ENCODE assay signal across 2 cellular contexts in the genomic region with DNA sequence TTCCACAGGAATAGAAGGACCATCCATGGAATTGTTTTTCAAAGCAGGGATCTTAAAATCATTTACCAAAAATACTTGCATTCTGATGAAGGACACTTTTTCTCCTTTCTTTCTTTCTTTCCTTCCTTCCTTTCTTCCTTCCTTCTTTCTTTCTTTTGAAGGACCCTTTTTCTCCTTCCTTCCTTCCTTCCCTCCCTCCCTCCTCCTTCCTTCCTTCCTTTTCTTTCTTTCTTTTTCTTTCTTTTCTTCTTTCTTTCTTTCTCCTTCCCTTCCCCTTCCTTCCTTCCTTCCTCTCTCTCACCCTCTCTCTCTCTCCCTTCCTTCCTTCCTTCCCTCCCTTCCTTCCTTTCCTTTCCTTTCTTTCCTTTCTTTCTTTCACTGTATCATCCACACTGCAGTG.
A peak's percentile ranks its signal among the peaks of the same experiment; 100 is the strongest.
TF ChIP-seq lines count a peak whose summit lies in the region.

No MANE protein-coding gene starts in this region.

TF ChIP-seq in WTC11, 78 proteins besides CTCF, POLR2A, EP300 and RAD21 (continued from another document):
- TF ChIP-seq, protein P1, sequence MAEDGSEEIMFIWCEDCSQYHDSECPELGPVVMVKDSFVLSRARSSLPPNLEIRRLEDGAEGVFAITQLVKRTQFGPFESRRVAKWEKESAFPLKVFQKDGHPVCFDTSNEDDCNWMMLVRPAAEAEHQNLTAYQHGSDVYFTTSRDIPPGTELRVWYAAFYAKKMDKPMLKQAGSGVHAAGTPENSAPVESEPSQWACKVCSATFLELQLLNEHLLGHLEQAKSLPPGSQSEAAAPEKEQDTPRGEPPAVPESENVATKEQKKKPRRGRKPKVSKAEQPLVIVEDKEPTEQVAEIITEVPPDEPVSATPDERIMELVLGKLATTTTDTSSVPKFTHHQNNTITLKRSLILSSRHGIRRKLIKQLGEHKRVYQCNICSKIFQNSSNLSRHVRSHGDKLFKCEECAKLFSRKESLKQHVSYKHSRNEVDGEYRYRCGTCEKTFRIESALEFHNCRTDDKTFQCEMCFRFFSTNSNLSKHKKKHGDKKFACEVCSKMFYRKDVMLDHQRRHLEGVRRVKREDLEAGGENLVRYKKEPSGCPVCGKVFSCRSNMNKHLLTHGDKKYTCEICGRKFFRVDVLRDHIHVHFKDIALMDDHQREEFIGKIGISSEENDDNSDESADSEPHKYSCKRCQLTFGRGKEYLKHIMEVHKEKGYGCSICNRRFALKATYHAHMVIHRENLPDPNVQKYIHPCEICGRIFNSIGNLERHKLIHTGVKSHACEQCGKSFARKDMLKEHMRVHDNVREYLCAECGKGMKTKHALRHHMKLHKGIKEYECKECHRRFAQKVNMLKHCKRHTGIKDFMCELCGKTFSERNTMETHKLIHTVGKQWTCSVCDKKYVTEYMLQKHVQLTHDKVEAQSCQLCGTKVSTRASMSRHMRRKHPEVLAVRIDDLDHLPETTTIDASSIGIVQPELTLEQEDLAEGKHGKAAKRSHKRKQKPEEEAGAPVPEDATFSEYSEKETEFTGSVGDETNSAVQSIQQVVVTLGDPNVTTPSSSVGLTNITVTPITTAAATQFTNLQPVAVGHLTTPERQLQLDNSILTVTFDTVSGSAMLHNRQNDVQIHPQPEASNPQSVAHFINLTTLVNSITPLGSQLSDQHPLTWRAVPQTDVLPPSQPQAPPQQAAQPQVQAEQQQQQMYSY (CRISPR knock-in tag; IDR thresholded peaks at IDR 0.05) = no peak
- TF ChIP-seq ZNF423 (CRISPR knock-in tag; IDR thresholded peaks at IDR 0.05) (no peak), RORB (CRISPR knock-in tag; IDR thresholded peaks at IDR 0.05) (no peak)
- TF ChIP-seq, protein P2, sequence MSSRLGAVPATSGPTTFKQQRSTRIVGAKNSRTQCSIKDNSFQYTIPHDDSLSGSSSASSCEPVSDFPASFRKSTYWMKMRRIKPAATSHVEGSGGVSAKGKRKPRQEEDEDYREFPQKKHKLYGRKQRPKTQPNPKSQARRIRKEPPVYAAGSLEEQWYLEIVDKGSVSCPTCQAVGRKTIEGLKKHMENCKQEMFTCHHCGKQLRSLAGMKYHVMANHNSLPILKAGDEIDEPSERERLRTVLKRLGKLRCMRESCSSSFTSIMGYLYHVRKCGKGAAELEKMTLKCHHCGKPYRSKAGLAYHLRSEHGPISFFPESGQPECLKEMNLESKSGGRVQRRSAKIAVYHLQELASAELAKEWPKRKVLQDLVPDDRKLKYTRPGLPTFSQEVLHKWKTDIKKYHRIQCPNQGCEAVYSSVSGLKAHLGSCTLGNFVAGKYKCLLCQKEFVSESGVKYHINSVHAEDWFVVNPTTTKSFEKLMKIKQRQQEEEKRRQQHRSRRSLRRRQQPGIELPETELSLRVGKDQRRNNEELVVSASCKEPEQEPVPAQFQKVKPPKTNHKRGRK (CRISPR knock-in tag; IDR thresholded peaks at IDR 0.05; ENCODE audit: borderline replicate concordance) = peak; percentile 17; the same call in 1 of the 2 replicates
TF ChIP-seq in WTC11: peak in this region for 1.

TF ChIP-seq in K562, 482 proteins besides CTCF, POLR2A, EP300 and RAD21 (continued from another document):
- TF ChIP-seq, protein P3, sequence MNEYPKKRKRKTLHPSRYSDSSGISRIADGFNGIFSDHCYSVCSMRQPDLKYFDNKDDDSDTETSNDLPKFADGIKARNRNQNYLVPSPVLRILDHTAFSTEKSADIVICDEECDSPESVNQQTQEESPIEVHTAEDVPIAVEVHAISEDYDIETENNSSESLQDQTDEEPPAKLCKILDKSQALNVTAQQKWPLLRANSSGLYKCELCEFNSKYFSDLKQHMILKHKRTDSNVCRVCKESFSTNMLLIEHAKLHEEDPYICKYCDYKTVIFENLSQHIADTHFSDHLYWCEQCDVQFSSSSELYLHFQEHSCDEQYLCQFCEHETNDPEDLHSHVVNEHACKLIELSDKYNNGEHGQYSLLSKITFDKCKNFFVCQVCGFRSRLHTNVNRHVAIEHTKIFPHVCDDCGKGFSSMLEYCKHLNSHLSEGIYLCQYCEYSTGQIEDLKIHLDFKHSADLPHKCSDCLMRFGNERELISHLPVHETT (CRISPR knock-in tag; conservative IDR thresholded peaks at IDR 0.05 in 1 of 2, IDR thresholded peaks at IDR 0.05 in 1 of 2) = no peak
- no peak for TF ChIP-seq CAMTA2 (CRISPR knock-in tag; conservative IDR thresholded peaks at IDR 0.05)
- no peak for TF ChIP-seq LCOR (CRISPR knock-in tag; IDR thresholded peaks at IDR 0.05)
